ENCODE assay signal across 11 cellular contexts in genomic region chr20:1171461-1172093, GRCh38. TPM values are rescaled to one million over a fixed set of nuclear protein-coding genes. Genes with fewer than 3 reads are reported as not detected.
A peak's percentile ranks its signal among the peaks of the same experiment; 100 is the strongest.
DNase-seq lines count a peak whose midpoint lies in the region; ATAC-seq lines count a peak whose summit lies in the region.
"Had no signal": no experiment of that assay in that cellular context is flagged by ENCODE, and none has a peak within 500 bp of the region (broad histone marks: within the 10 kb centered on the region; RNA-seq: fewer than 3 reads in every experiment).

No MANE protein-coding gene starts in this region.

- no peak overlapping the region for H3K4me3 ChIP-seq in right cardiac atrium (ENCODE audit: low read length)

- no peaks in the 10 kb centered on the region for H3K27me3 ChIP-seq in right cardiac atrium (ENCODE audit: control insufficient read depth, insufficient read depth)

- DNase-seq in right cardiac atrium = peak in 2 of 3 donors; percentile 23 to 64
- no peak for DNase-seq in left cardiac atrium
- DNase-seq in RPMI8226 = peak; percentile 33
- peak; percentile 29 for DNase-seq in fibroblast of peridontal ligament (ENCODE audit: extremely low read depth)
- no peak for DNase-seq in middle frontal gyrus (ENCODE audit: extremely low spot score, low spot score)
- DNase-seq: anterior cingulate cortex; CD4-positive, alpha-beta memory T cell had no signal

- H3K27ac ChIP-seq in right cardiac atrium (ENCODE audit: low read length) = no peak overlapping the region

- H3K4me1 ChIP-seq in right cardiac atrium (ENCODE audit: control insufficient read depth, insufficient read depth, low read length) = no peaks in the 10 kb centered on the region

- WGBS in right cardiac atrium = 57% methylated on average over 4 of the region's 4 CpGs

- H3K9me3 ChIP-seq in right cardiac atrium (ENCODE audit: control insufficient read depth, low read length) = no peaks in the 10 kb centered on the region

- ATAC-seq in right cardiac atrium = peak in 1 of 2 donors; percentile 33
- ATAC-seq in left cardiac atrium = no peak
- ATAC-seq in HG03520 (IDR thresholded peaks at IDR 0.05; ENCODE audit: unreplicated experiment) = no peak
- no peak for ATAC-seq in HG03354 (IDR thresholded peaks at IDR 0.05; ENCODE audit: poor library complexity, severe bottlenecking, unreplicated experiment)
- no peak for ATAC-seq in GM21529 (IDR thresholded peaks at IDR 0.05; ENCODE audit: unreplicated experiment)

- intact Hi-C loops in right cardiac atrium (cut with DNase I) = no loop called here
- intact Hi-C loops in left cardiac atrium (cut with DNase I) = no loop called here

RNA-seq across cellular contexts. Expression of gene TMEM74B, which starts 13.2 kb away (rescaled TPM):
- 1 to 10 TPM; 4.0 to 7.2 (median 4.7) TPM for total RNA-seq in right cardiac atrium
- polyA plus RNA-seq in right cardiac atrium = 7.8 TPM
- 1 to 10 TPM; 6.4 to 6.5 TPM for total RNA-seq in left cardiac atrium
- total RNA-seq: CD4-positive, alpha-beta memory T cell; natural killer cell treated with Interleukin-12 subunit alpha and Interleukin-12 subunit beta and Interleukin-15 and Interleukin-18, amount 100 ng/mL, for 72 hours had no signal
- polyA plus RNA-seq: CD4-positive, alpha-beta memory T cell had no signal

RNA-seq across cellular contexts. Expression of gene C20orf202, which starts 31.7 kb away (rescaled TPM):
- total RNA-seq in right cardiac atrium (under 1 TPM; 0.15 to 0.31 (median 0.27) TPM), left cardiac atrium (under 1 TPM in 1 of 2 donors, not detected in 1; 0.24 TPM)
- polyA plus RNA-seq in right cardiac atrium = 0.27 TPM

RNA-seq across cellular contexts. Expression of gene PSMF1, which starts 53.2 kb away (rescaled TPM):
- 100 to 1,000 TPM; 113 to 128 (median 117) TPM for total RNA-seq in right cardiac atrium
- 49.1 TPM for polyA plus RNA-seq in right cardiac atrium
- 100 to 1,000 TPM; 117 to 119 TPM for total RNA-seq in left cardiac atrium

RNA-seq across cellular contexts. Expression of gene RAD21L1, which starts 54.3 kb away (rescaled TPM):
- total RNA-seq in right cardiac atrium (not detected), left cardiac atrium (not detected)
- polyA plus RNA-seq in right cardiac atrium = not detected
- total RNA-seq: natural killer cell treated with Interleukin-12 subunit alpha and Interleukin-12 subunit beta and Interleukin-15 and Interleukin-18, amount 100 ng/mL, for 72 hours had no signal
- polyA plus RNA-seq: CD4-positive, alpha-beta memory T cell had no signal

Comparison
In these comparisons a context has a peak if more than half of its experiments do, and no peak if none do; other contexts are left out.
1. DNase-seq: peak in right cardiac atrium (2 of 3), RPMI8226 (single experiment) and fibroblast of peridontal ligament (single experiment); none in left cardiac atrium (single experiment) and middle frontal gyrus (single experiment).